Comparison of ENCODE assay signal across 9 cellular contexts in genomic region chr2:121297217-121297830, GRCh38. TPM values are rescaled to one million over a fixed set of nuclear protein-coding genes. Genes with fewer than 3 reads are reported as not detected.
A peak's percentile ranks its signal among the peaks of the same experiment; 100 is the strongest.
DNase-seq lines count a peak whose midpoint lies in the region; ATAC-seq, FAIRE-seq and TF ChIP-seq lines count a peak whose summit lies in the region.
"Had no signal": no experiment of that assay in that cellular context is flagged by ENCODE, and none has a peak within 500 bp of the region (broad histone marks: within the 10 kb centered on the region; RNA-seq: fewer than 3 reads in every experiment).

No MANE protein-coding gene starts in this region.

- POLR2A ChIA-PET in AG04450 (lab: Yijun Ruan, JAX) (no interaction called here), WTC11 (lab: Charles Lee) (interaction anchor here (0.5 kb wide), 1 partner anchor 12 kb away, joined by 4 read pairs; no protein-coding TSS in a partner anchor)

- H3K4me3 Mint-ChIP-seq in WTC11, result no peak overlapping the region

- H3K4me3 ChIP-seq in AG04450 (ENCODE audit: low read depth, low read length), result no peak overlapping the region

- no peaks in the 10 kb centered on the region for H3K4me1 Mint-ChIP-seq in WTC11

- TF ChIP-seq CTCF in AG04450 (IDR thresholded peaks at IDR 0.05; ENCODE audit: low read depth, low read length) (peak; percentile 77), GM13976 (IDR thresholded peaks at IDR 0.05; ENCODE audit: borderline replicate concordance, control extremely low read depth, extremely low read depth, insufficient read depth, missing control alignments) (peak; percentile 20), WTC11 (IDR thresholded peaks at IDR 0.05) (peak; percentile 39)

- peak; percentile 97 for ATAC-seq in WTC11
- no peak for ATAC-seq in activated CD4-positive, CD25-positive, alpha-beta regulatory T cell treated with anti-CD3 and anti-CD28 coated beads, Interleukin-2, amount 50 U/mL, for 24 hours
- ATAC-seq in HG02970 (IDR thresholded peaks at IDR 0.05; ENCODE audit: low FRiP score, unreplicated experiment), result no peak

- H3K9me3 Mint-ChIP-seq in WTC11, result no peaks in the 10 kb centered on the region

- no peaks in the 10 kb centered on the region; the same call in 1 of the 2 replicates for H3K9me3 ChIP-seq in AG04450 (ENCODE audit: control insufficient read depth, insufficient read depth, low read length)

- no peak for DNase-seq in AG04450 (ENCODE audit: low read depth, low spot score)
- DNase-seq in GM13976 (ENCODE audit: low spot score), result no peak
- DNase-seq in MV-4-11 (lab: John Stamatoyannopoulos, UW), result peak; percentile 32
- DNase-seq in WTC11 (ENCODE audit: low spot score), result peak; percentile 65
- no peak for DNase-seq in NCI-H226

- peak; percentile 60 for FAIRE-seq in islet of Langerhans (lab: Jason Lieb, UNC)

- H3K27me3 ChIP-seq in AG04450 (ENCODE audit: control insufficient read depth, insufficient read depth, low read length), result peaks cover 12% of the 10 kb centered on the region

- H3K36me3 Mint-ChIP-seq in WTC11, result no peaks in the 10 kb centered on the region

- H3K27ac ChIP-seq in AG04450 (ENCODE audit: low read depth, low read length), result no peak overlapping the region

- H3K27me3 Mint-ChIP-seq in WTC11 (ENCODE audit: low read depth), result no peaks in the 10 kb centered on the region

- CTCF ChIA-PET in AG04450 (lab: Charles Lee) (interaction anchor here (0.6 to 1.2 kb wide), 4 partner anchors 10 to 1655 kb away, joined by 3 to 4 read pairs (median 4); no protein-coding TSS in a partner anchor), WTC11 (lab: Charles Lee) (interaction anchor here (0.6 to 2.0 kb wide), 11 partner anchors 18 to 198 kb away, joined by 3 to 8 read pairs (median 3); no protein-coding TSS in a partner anchor)

- no peak overlapping the region for H3K27ac Mint-ChIP-seq in WTC11

- in situ Hi-C loops in GM13976 (cut with MboI; ENCODE audit: low sequenced_read_pairs, unreplicated experiment), result no loop called here

TF ChIP-seq in WTC11, 78 proteins besides CTCF, POLR2A, EP300 and RAD21:
- TF ChIP-seq CREB1 (CRISPR knock-in tag; IDR thresholded peaks at IDR 0.05) (no peak), FOXP4 (CRISPR knock-in tag; IDR thresholded peaks at IDR 0.05) (no peak), GRHL2 (CRISPR knock-in tag; IDR thresholded peaks at IDR 0.05; ENCODE audit: insufficient replicate concordance, severe bottlenecking) (no peak), ERG (CRISPR knock-in tag; IDR thresholded peaks at IDR 0.05) (no peak), ZBTB43 (CRISPR knock-in tag; IDR thresholded peaks at IDR 0.05) (no peak), SMAD3 (CRISPR knock-in tag; IDR thresholded peaks at IDR 0.05; ENCODE audit: borderline replicate concordance) (no peak), NR2C2 (CRISPR knock-in tag; IDR thresholded peaks at IDR 0.05) (no peak), JUN (CRISPR knock-in tag; IDR thresholded peaks at IDR 0.05) (no peak), ZNF532 (CRISPR knock-in tag; IDR thresholded peaks at IDR 0.05; ENCODE audit: borderline replicate concordance) (no peak), KAT7 (CRISPR knock-in tag; IDR thresholded peaks at IDR 0.05; ENCODE audit: borderline replicate concordance) (no peak), ESRRA (CRISPR knock-in tag; IDR thresholded peaks at IDR 0.05; ENCODE audit: borderline replicate concordance) (no peak), E2F4 (CRISPR knock-in tag; IDR thresholded peaks at IDR 0.05; ENCODE audit: borderline replicate concordance, low read depth) (no peak), MXD4 (CRISPR knock-in tag; IDR thresholded peaks at IDR 0.05; ENCODE audit: borderline replicate concordance) (no peak), NFYB (CRISPR knock-in tag; conservative IDR thresholded peaks at IDR 0.05; ENCODE audit: low read depth) (no peak), HMGXB4 (CRISPR knock-in tag; IDR thresholded peaks at IDR 0.05) (no peak)

RNA-seq across cellular contexts. Expression of gene TFCP2L1, which starts 12.3 kb away (rescaled TPM):
- polyA plus RNA-seq in AG04450 (2011; rRNA removed), result not detected in 2 replicates
- polyA minus RNA-seq in AG04450 (2011; rRNA and poly(A)+ RNA removed), result not detected in 2 replicates
- 3.3 to 4.3 TPM (median 3.7 TPM) in 3 replicates for total RNA-seq in WTC11 (2021)
- total RNA-seq: dermis microvascular lymphatic vessel endothelial cell had no signal

Comparison
In these comparisons a context has a peak if more than half of its experiments do, and no peak if none do; other contexts are left out.
1. DNase-seq: peak in MV-4-11 (single experiment) and WTC11 (single experiment); none in AG04450 (single experiment), GM13976 (single experiment) and NCI-H226 (single experiment).
2. CTCF ChIP-seq: peak in every context shown above with its lines; median percentile 77 in AG04450; 39 in WTC11; 20 in GM13976.